ENCODE assay signal across 21 cellular contexts in genomic region chr1:201471772-201472171, GRCh38. TPM values are rescaled to one million over a fixed set of nuclear protein-coding genes. Genes with fewer than 3 reads are reported as not detected.
A peak's percentile ranks its signal among the peaks of the same experiment; 100 is the strongest.
DNase-seq lines count a peak whose midpoint lies in the region; ATAC-seq, FAIRE-seq and TF ChIP-seq lines count a peak whose summit lies in the region.
"Had no signal": no experiment of that assay in that cellular context is flagged by ENCODE, and none has a peak within 500 bp of the region (broad histone marks: within the 10 kb centered on the region; RNA-seq: fewer than 3 reads in every experiment).

No MANE protein-coding gene starts in this region.

- no peak overlapping the region for H3K27ac Mint-ChIP-seq in CD8-positive, alpha-beta T cell

- H3K27me3 ChIP-seq in keratinocyte (ENCODE audit: control insufficient read depth, extremely low read depth, insufficient read depth, low read length) = no peaks in the 10 kb centered on the region
- H3K27me3 ChIP-seq in CD8-positive, alpha-beta T cell (ENCODE audit: insufficient read depth, low read length) = peaks cover 5% of the 10 kb centered on the region

- intact Hi-C loops in CD8-positive, alpha-beta T cell (cut with DNase I, micrococcal nuclease) = no loop called here

- no peak overlapping the region for H3K4me3 Mint-ChIP-seq in CD8-positive, alpha-beta T cell

- no peaks in the 10 kb centered on the region for H3K9me1 ChIP-seq in keratinocyte (ENCODE audit: control insufficient read depth, extremely low read depth, insufficient read depth, low read length)

- FAIRE-seq in keratinocyte (lab: Jason Lieb, UNC) = peak; percentile 89
- FAIRE-seq: frontal cortex, HTR-8/SVneo had no signal

- POLR2A ChIA-PET in CD8-positive, alpha-beta T cell (lab: Charles Lee) = interaction anchor here (1.4 kb wide), 1 partner anchor 41 kb away, joined by 3 read pairs; no protein-coding TSS in a partner anchor

- H3K4me3 ChIP-seq in cardiac fibroblast (replicated peaks in 1 of 2; ENCODE audit: low read depth in 2 of 2, low read length in 2 of 2) = no peak overlapping the region
- no peak overlapping the region for H3K4me3 ChIP-seq in keratinocyte (ENCODE audit: control insufficient read depth in 2 of 3, extremely low read depth in 1 of 3, insufficient read depth in 2 of 3, low read depth in 1 of 3, low read length in 3 of 3)
- H3K4me3 ChIP-seq in CD8-positive, alpha-beta T cell (ENCODE audit: low read depth, low read length) = no peak overlapping the region
- H3K4me3 ChIP-seq: skin epidermis had no signal

- peak overlapping the region; percentile 17 for H3K4me2 ChIP-seq in keratinocyte (ENCODE audit: control insufficient read depth, extremely low read depth, insufficient read depth, low read depth, low read length)

- H3K27me3 Mint-ChIP-seq in CD8-positive, alpha-beta T cell (ENCODE audit: low read depth) = peaks cover 51% of the 10 kb centered on the region

- CTCF ChIA-PET in CD8-positive, alpha-beta T cell (lab: Charles Lee) = interaction anchor here (1.7 to 1.8 kb wide), 2 partner anchors 12 to 41 kb away, joined by 3 to 7 read pairs; no protein-coding TSS in a partner anchor

- ATAC-seq in CD8-positive, alpha-beta T cell = no peak
- ATAC-seq in HG02610 (IDR thresholded peaks at IDR 0.05; ENCODE audit: unreplicated experiment) = no peak
- ATAC-seq: HCT116 had no signal

- DNase-seq in AG08396 (ENCODE audit: low spot score) (peak; percentile 79), HS-5 (ENCODE audit: low read depth) (peak; percentile 75), cardiac fibroblast (ENCODE audit: low read depth in 2 of 2) (peak; percentile 78 to 86), keratinocyte (ENCODE audit: low read depth, low spot score) (no peak), NCI-H1436 (lab: John Stamatoyannopoulos, UW) (no peak), foreskin melanocyte (no peak)
- DNase-seq in CD8-positive, alpha-beta T cell = no peak
- DNase-seq: activated CD4-positive, alpha-beta T cell treated with anti-CD3 and anti-CD28 coated beads, Interleukin-2, amount 50 U/mL, for 4 hours; amygdala; cortex of kidney; mesendoderm; NCI-H1092; NCI-H2227 treated with DMSO at 0.1 percent for 48 hours; stimulated activated naive CD4-positive, alpha-beta T cell had no signal

- dilution Hi-C loops in keratinocyte (cut with MboI; ENCODE audit: extremely low pct_ligation_motif_present, low sequenced_read_pairs) = no loop called here

- no peaks in the 10 kb centered on the region for H3K36me3 Mint-ChIP-seq in CD8-positive, alpha-beta T cell

- H2AFZ ChIP-seq in keratinocyte (ENCODE audit: control insufficient read depth, low read length) = no peak overlapping the region

- H3K4me1 ChIP-seq in keratinocyte (ENCODE audit: control insufficient read depth, extremely low read depth, insufficient read depth, low read length) = peaks cover 41% of the 10 kb centered on the region
- no peaks in the 10 kb centered on the region for H3K4me1 ChIP-seq in CD8-positive, alpha-beta T cell (ENCODE audit: insufficient read depth, low read length)

- H3K36me3 ChIP-seq in keratinocyte (ENCODE audit: control insufficient read depth in 2 of 2, extremely low read depth in 1 of 2, insufficient read depth in 2 of 2, low read length in 2 of 2) = peaks cover 0 to 2% of the 10 kb centered on the region in 2 experiments
- no peaks in the 10 kb centered on the region for H3K36me3 ChIP-seq in CD8-positive, alpha-beta T cell (ENCODE audit: insufficient read depth, low read length)
- H3K36me3 ChIP-seq: neutrophil had no signal

- H3K9me3 ChIP-seq in keratinocyte (ENCODE audit: control insufficient read depth, low read depth, low read length) = no peaks in the 10 kb centered on the region
- no peaks in the 10 kb centered on the region for H3K9me3 ChIP-seq in CD8-positive, alpha-beta T cell (ENCODE audit: low read length)
- H3K9me3 ChIP-seq: neutrophil had no signal

- H3K9ac ChIP-seq in keratinocyte (ENCODE audit: control insufficient read depth, extremely low read depth, insufficient read depth, low read length) = no peak overlapping the region

- TF ChIP-seq CTCF in cardiac fibroblast (IDR thresholded peaks at IDR 0.05; ENCODE audit: low read depth, low read length) (no peak), keratinocyte (optimal IDR thresholded peaks at IDR 0.05 in 1 of 3, IDR thresholded peaks at IDR 0.05 in 1 of 3, conservative IDR thresholded peaks at IDR 0.05 in 1 of 3; ENCODE audit: extremely low read depth in 1 of 3, insufficient read depth in 2 of 3, low read length in 3 of 3) (no peak)
- TF ChIP-seq CTCF in CD8-positive, alpha-beta T cell (IDR thresholded peaks at IDR 0.05) = no peak

- no peaks in the 10 kb centered on the region for H4K20me1 ChIP-seq in keratinocyte (ENCODE audit: control insufficient read depth, extremely low read depth, insufficient read depth, low read length)

- H3K27ac ChIP-seq in keratinocyte (ENCODE audit: control insufficient read depth, insufficient read depth, low read length) = no peak overlapping the region
- no peak overlapping the region for H3K27ac ChIP-seq in CD8-positive, alpha-beta T cell (ENCODE audit: low read depth, low read length)
- H3K27ac ChIP-seq: neutrophil had no signal

- peaks cover 4% of the 10 kb centered on the region for H3K4me1 Mint-ChIP-seq in CD8-positive, alpha-beta T cell (ENCODE audit: low read depth)

- H3K9me3 Mint-ChIP-seq in CD8-positive, alpha-beta T cell = no peaks in the 10 kb centered on the region

- H3K79me2 ChIP-seq in keratinocyte (ENCODE audit: control insufficient read depth, insufficient read depth, low read length) = peaks cover 21% of the 10 kb centered on the region

RNA-seq across cellular contexts. Expression of gene PHLDA3, which starts 2.8 kb away (rescaled TPM):
- polyA plus RNA-seq in keratinocyte = 47.0 to 104 TPM (median 48.2 TPM) in 3 replicates
- 40.1 TPM for polyA plus RNA-seq in keratinocyte (2011; ENCODE audit: low read depth)
- polyA plus RNA-seq in keratinocyte (2011; cell fraction: cytosol; rRNA removed) = 27.2 and 66.8 TPM in 2 replicates
- polyA plus RNA-seq in keratinocyte (2011; cell fraction: nucleus; rRNA removed) = 42.1 and 67.8 TPM in 2 replicates
- 76.2 TPM in 2 replicates for polyA plus RNA-seq in keratinocyte (2012; ENCODE audit: low replicate concordance)
- polyA minus RNA-seq in keratinocyte = 21.0 to 38.8 TPM (median 36.7 TPM) in 3 replicates
- polyA minus RNA-seq in keratinocyte (2011; cell fraction: cytosol; rRNA and poly(A)+ RNA removed) = 107 TPM
- polyA minus RNA-seq in keratinocyte (2011; cell fraction: nucleus; rRNA and poly(A)+ RNA removed) = 38.2 and 54.1 TPM in 2 replicates
- total RNA-seq in CD8-positive, alpha-beta T cell = under 1 TPM; 0.33 to 0.44 TPM

RNA-seq across cellular contexts. Expression of gene CSRP1, which starts 35.2 kb away (rescaled TPM):
- polyA plus RNA-seq in keratinocyte = 165 to 200 TPM (median 168 TPM) in 3 replicates
- polyA plus RNA-seq in keratinocyte (2011; ENCODE audit: low read depth) = 22.6 TPM
- 170 and 264 TPM in 2 replicates for polyA plus RNA-seq in keratinocyte (2011; cell fraction: cytosol; rRNA removed)
- polyA plus RNA-seq in keratinocyte (2011; cell fraction: nucleus; rRNA removed) = 136 and 173 TPM in 2 replicates
- polyA plus RNA-seq in keratinocyte (2012; ENCODE audit: low replicate concordance) = 108 and 202 TPM in 2 replicates
- polyA minus RNA-seq in keratinocyte = 136 to 283 TPM (median 152 TPM) in 3 replicates
- 118 TPM for polyA minus RNA-seq in keratinocyte (2011; cell fraction: cytosol; rRNA and poly(A)+ RNA removed)
- 45.3 and 66.0 TPM in 2 replicates for polyA minus RNA-seq in keratinocyte (2011; cell fraction: nucleus; rRNA and poly(A)+ RNA removed)
- 10 to 100 TPM; 31.6 to 33.9 TPM for total RNA-seq in CD8-positive, alpha-beta T cell

RNA-seq across cellular contexts. Expression of gene TNNI1, which starts 50.2 kb away (rescaled TPM):
- polyA plus RNA-seq in keratinocyte = not detected in 3 replicates
- polyA plus RNA-seq in keratinocyte (2011; ENCODE audit: low read depth) = not detected
- polyA plus RNA-seq in keratinocyte (2011; cell fraction: cytosol; rRNA removed) = not detected in 2 replicates
- not detected in 2 replicates for polyA plus RNA-seq in keratinocyte (2011; cell fraction: nucleus; rRNA removed)
- 0.86 and 1.4 TPM in 2 replicates for polyA plus RNA-seq in keratinocyte (2012; ENCODE audit: low replicate concordance)
- 0.06 TPM in 1 of 3 replicates, not detected in the others for polyA minus RNA-seq in keratinocyte
- not detected for polyA minus RNA-seq in keratinocyte (2011; cell fraction: cytosol; rRNA and poly(A)+ RNA removed)
- polyA minus RNA-seq in keratinocyte (2011; cell fraction: nucleus; rRNA and poly(A)+ RNA removed) = 0.11 TPM in 1 of 2 replicates, not detected in the other
- total RNA-seq in CD8-positive, alpha-beta T cell = not detected
- total RNA-seq: SK-MEL-5 had no signal

Comparison
In these comparisons a context has a peak if more than half of its experiments do, and no peak if none do; other contexts are left out.
1. DNase-seq: peak in AG08396 (single experiment), HS-5 (single experiment) and cardiac fibroblast (2 of 2); none in keratinocyte (single experiment), CD8-positive, alpha-beta T cell (0 of 7), NCI-H1436 (single experiment) and foreskin melanocyte (single experiment).